In the genomic region with DNA sequence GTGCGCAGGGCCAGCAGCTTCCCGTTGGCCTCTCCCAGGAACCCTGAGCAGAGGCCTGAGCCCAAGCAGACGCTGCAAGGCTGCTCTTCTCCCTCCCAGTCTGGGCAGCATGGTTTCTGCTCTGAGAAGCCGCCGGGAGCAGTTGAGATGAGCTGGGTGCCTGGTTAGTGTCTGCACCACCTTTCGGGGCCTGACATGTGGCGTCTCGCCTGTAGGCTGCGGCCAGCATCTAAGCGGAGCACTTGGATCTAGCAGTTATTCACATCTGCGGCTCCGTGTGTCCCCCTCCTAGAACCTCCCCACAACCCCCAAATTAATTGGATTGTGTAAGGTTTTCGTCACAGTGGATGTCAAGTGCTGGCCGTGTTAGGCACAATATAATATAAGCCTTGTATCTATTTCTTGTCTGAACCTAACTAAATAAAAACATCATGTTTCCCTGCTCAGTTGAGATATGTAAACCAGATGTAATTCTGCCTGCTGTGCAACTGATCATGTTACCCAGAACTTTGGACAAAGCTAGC, we compare ENCODE assay signal across 13 cellular contexts. TPM values are rescaled to one million over a fixed set of nuclear protein-coding genes. Genes with fewer than 3 reads are reported as not detected.
DNase-seq lines count a peak whose midpoint lies in the region; ATAC-seq and TF ChIP-seq lines count a peak whose summit lies in the region.
"Had no signal": no experiment of that assay in that cellular context is flagged by ENCODE, and none has a peak within 500 bp of the region (broad histone marks: within the 10 kb centered on the region; RNA-seq: fewer than 3 reads in every experiment).

No MANE protein-coding gene starts in this region.

- peaks cover 36 to 42% of the 10 kb centered on the region in 2 donors for H3K4me1 ChIP-seq in uterus

- H3K4me1 Mint-ChIP-seq in activated CD4-positive, alpha-beta T cell treated with anti-CD3 and anti-CD28 coated beads, Interleukin-2, amount 10 ng/mL, durations not matched to agents 7 days and 5 days: peaks cover 76% of the 10 kb centered on the region

- H3K9me3 ChIP-seq in uterus: no peaks in the 10 kb centered on the region
- H3K9me3 ChIP-seq: SJSA1 had no signal

- peak in 1 of 4 experiments; percentile 14 for TF ChIP-seq CTCF in uterus (IDR thresholded peaks at IDR 0.05)

- H3K27ac Mint-ChIP-seq in activated CD4-positive, alpha-beta T cell treated with anti-CD3 and anti-CD28 coated beads, Interleukin-2, amount 10 ng/mL, durations not matched to agents 7 days and 5 days: peak overlapping the region; percentile 25

- no peaks in the 10 kb centered on the region for H3K27me3 ChIP-seq in uterus
- H3K27me3 ChIP-seq: SJSA1 had no signal

- intact Hi-C loops in uterus (cut with DNase I; ENCODE audit: low total_unique reads): loop anchor here (10.0 kb wide), 1 partner anchor 155 kb away; no protein-coding TSS in a partner anchor

- no peak for DNase-seq in activated CD4-positive, alpha-beta T cell treated with anti-CD3 and anti-CD28 coated beads, Interleukin-2, amount 10 ng/mL, durations not matched to agents 7 days and 5 days
- DNase-seq in activated CD4-positive, alpha-beta T cell treated with anti-CD3 and anti-CD28 coated beads, Interleukin-2, amount 50 U/mL, for 4 hours: no peak
- DNase-seq in epidermal melanocyte (ENCODE audit: insufficient read length, low spot score): peak; percentile 48
- DNase-seq in mesenteric fat pad (ENCODE audit: low spot score): peak; percentile 83
- DNase-seq in uterus: peak; percentile 88 to 91
- no peak for DNase-seq in COR-L47 (lab: John Stamatoyannopoulos, UW)
- DNase-seq in globus pallidus (ENCODE audit: low spot score): no peak
- DNase-seq: activated CD4-positive, alpha-beta T cell treated with anti-CD3 and anti-CD28 coated beads, Interleukin-2, amount 50 U/mL, for 48 hours; activated naive CD8-positive, alpha-beta T cell treated with anti-CD3 and anti-CD28 coated beads, Interleukin-2, amount 50 U/mL, for 24 hours; NCI-H1930 had no signal

- no peaks in the 10 kb centered on the region for H3K36me3 ChIP-seq in uterus

- no peak for TF ChIP-seq POLR2A in uterus (IDR thresholded peaks at IDR 0.05)

- peaks cover 2% of the 10 kb centered on the region for H3K9me3 Mint-ChIP-seq in activated CD4-positive, alpha-beta T cell treated with anti-CD3 and anti-CD28 coated beads, Interleukin-2, amount 10 ng/mL, durations not matched to agents 7 days and 5 days
- H3K9me3 Mint-ChIP-seq: activated naive CD8-positive, alpha-beta T cell treated with anti-CD3 and anti-CD28 coated beads, Interleukin-2, amount 50 U/mL, for 24 hours had no signal

- H3K27ac ChIP-seq in uterus: peak overlapping the region; percentile 88 to 96
- H3K27ac ChIP-seq: SJSA1 had no signal

- H3K4me3 ChIP-seq in uterus: no peak overlapping the region
- H3K4me3 ChIP-seq: SJSA1 had no signal

- H3K4me3 Mint-ChIP-seq in activated CD4-positive, alpha-beta T cell treated with anti-CD3 and anti-CD28 coated beads, Interleukin-2, amount 10 ng/mL, durations not matched to agents 7 days and 5 days: no peak overlapping the region
- H3K4me3 Mint-ChIP-seq: activated naive CD8-positive, alpha-beta T cell treated with anti-CD3 and anti-CD28 coated beads, Interleukin-2, amount 50 U/mL, for 24 hours had no signal

- H3K36me3 Mint-ChIP-seq in activated CD4-positive, alpha-beta T cell treated with anti-CD3 and anti-CD28 coated beads, Interleukin-2, amount 10 ng/mL, durations not matched to agents 7 days and 5 days (ENCODE audit: low read depth): peaks cover 35% of the 10 kb centered on the region

- CTCF ChIA-PET in activated CD4-positive, alpha-beta T cell treated with anti-CD3 and anti-CD28 coated beads, Interleukin-2, amount 10 ng/mL, durations not matched to agents 7 days and 5 days (lab: Charles Lee): interaction anchor here (0.6 to 1.9 kb wide), 6 partner anchors 13 to 763 kb away, joined by 3 to 6 read pairs (median 4); no protein-coding TSS in a partner anchor

- POLR2A ChIA-PET in activated CD4-positive, alpha-beta T cell treated with anti-CD3 and anti-CD28 coated beads, Interleukin-2, amount 10 ng/mL, durations not matched to agents 7 days and 5 days (lab: Charles Lee): interaction anchor here (0.8 kb wide), 1 partner anchor 159 kb away, joined by 3 read pairs; no protein-coding TSS in a partner anchor

- ATAC-seq in HG03439 (IDR thresholded peaks at IDR 0.05; ENCODE audit: unreplicated experiment): no peak
- ATAC-seq: activated naive CD8-positive, alpha-beta T cell treated with anti-CD3 and anti-CD28 coated beads, Interleukin-2, amount 50 U/mL, for 24 hours; esophagus mucosa had no signal

- H3K27me3 Mint-ChIP-seq in activated CD4-positive, alpha-beta T cell treated with anti-CD3 and anti-CD28 coated beads, Interleukin-2, amount 10 ng/mL, durations not matched to agents 7 days and 5 days: no peaks in the 10 kb centered on the region
- H3K27me3 Mint-ChIP-seq: activated naive CD8-positive, alpha-beta T cell treated with anti-CD3 and anti-CD28 coated beads, Interleukin-2, amount 50 U/mL, for 24 hours had no signal

RNA-seq across cellular contexts. Expression of gene ELK3, which starts 45.6 kb away (rescaled TPM):
- total RNA-seq in activated CD4-positive, alpha-beta T cell treated with anti-CD3 and anti-CD28 coated beads, Interleukin-2, amount 10 ng/mL, durations not matched to agents 7 days and 5 days: 10 to 100 TPM; 27.3 to 33.9 TPM
- total RNA-seq in mesenteric fat pad: 47.6 TPM
- 10 to 100 TPM; 36.8 to 81.1 (median 44.9) TPM for total RNA-seq in uterus

Comparison
In these comparisons a context has a peak if more than half of its experiments do, and no peak if none do; other contexts are left out.
1. DNase-seq: peak in epidermal melanocyte (single experiment), mesenteric fat pad (single experiment) and uterus (2 of 2); none in activated CD4-positive, alpha-beta T cell treated with anti-CD3 and anti-CD28 coated beads, Interleukin-2, amount 10 ng/mL, durations not matched to agents 7 days and 5 days (single experiment), activated CD4-positive, alpha-beta T cell treated with anti-CD3 and anti-CD28 coated beads, Interleukin-2, amount 50 U/mL, for 4 hours (0 of 2), COR-L47 (single experiment) and globus pallidus (single experiment).